24 cellular contexts compared by ENCODE assay signal in the genomic region with DNA sequence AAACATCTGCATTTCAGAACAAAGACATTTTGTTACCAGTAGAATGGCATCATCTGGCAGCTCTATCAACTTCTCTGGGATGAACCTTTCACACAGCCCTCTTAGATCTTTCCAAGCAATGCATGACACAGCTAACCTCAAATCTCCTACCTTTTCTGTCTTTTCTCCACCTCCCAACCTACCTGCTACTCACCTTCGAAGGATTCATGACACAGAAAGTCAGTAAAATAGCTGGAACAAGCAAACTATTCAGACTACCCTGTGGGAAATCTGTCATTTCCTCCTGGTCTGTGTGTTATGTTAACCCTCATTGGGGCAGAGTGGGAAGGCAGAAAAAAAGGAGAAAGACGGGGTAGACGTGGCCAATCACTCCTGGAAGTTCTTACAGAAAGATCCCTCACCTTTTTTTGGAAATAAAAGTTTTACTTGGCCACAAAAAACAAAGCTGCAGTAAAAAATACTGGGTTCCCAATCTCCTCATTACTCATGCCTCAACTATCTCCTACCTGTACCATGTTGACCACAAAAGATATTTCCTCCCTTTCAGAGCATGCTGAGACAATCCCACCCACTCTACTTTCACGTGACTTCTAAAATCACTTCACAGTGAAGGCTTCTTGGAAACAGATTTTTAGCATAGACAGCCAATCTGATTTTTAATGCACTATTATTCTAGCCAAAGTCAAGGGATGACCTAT.
DNase-seq lines count a peak whose midpoint lies in the region; ATAC-seq, FAIRE-seq and TF ChIP-seq lines count a peak whose summit lies in the region.
"Had no signal": no experiment of that assay in that cellular context is flagged by ENCODE, and none has a peak within 500 bp of the region (broad histone marks: within the 10 kb centered on the region; RNA-seq: fewer than 3 reads in every experiment).

No MANE protein-coding gene starts in this region.

- TF ChIP-seq POLR2A in H1 (IDR thresholded peaks at IDR 0.05; ENCODE audit: control extremely low read depth in 1 of 2, low read depth in 2 of 2, low read length in 2 of 2) = no peak

- no peak for FAIRE-seq in H1 (lab: Jason Lieb, UNC)
- FAIRE-seq: endometrium had no signal

- 0 out of 2 replicates have a peak overlapping the region, but pooled peaks have one; percentile 9 for H2AFZ ChIP-seq in H1 (ENCODE audit: low read length)
- no peak overlapping the region for H2AFZ ChIP-seq in smooth muscle cell (ENCODE audit: low read depth)
- H2AFZ ChIP-seq: GM23248 had no signal

- H2BK20ac ChIP-seq in H1 (ENCODE audit: low read length) = no peak overlapping the region

- H3K4me3 ChIP-seq in H1 (ENCODE audit: extremely low read depth in 1 of 4, insufficient read depth in 2 of 4, low read depth in 3 of 4, low read length in 4 of 4) (no peak overlapping the region), smooth muscle cell (no peak overlapping the region)
- H3K4me3 ChIP-seq: GM23248, left lung, prostate gland, sigmoid colon, thoracic aorta had no signal

- H3K27me3 Mint-ChIP-seq in activated CD8-positive, alpha-beta T cell treated with anti-CD3 and anti-CD28 coated beads for 36 hours = peaks cover 20% of the 10 kb centered on the region
- H3K27me3 Mint-ChIP-seq in activated CD8-positive, alpha-beta T cell treated with anti-CD3 and anti-CD28 coated beads, Interleukin-2, amount 10 ng/mL, durations not matched to agents 7 days and 5 days (ENCODE audit: low read depth) = no peaks in the 10 kb centered on the region

- no peaks in the 10 kb centered on the region; a peak in 1 of 7 replicates for H3K4me1 ChIP-seq in H1 (replicated peaks in 1 of 4; ENCODE audit: control insufficient read depth in 3 of 4, insufficient read depth in 4 of 4, low read length in 3 of 4)
- H3K4me1 ChIP-seq in smooth muscle cell (ENCODE audit: low read depth) = peaks cover 33% of the 10 kb centered on the region
- H3K4me1 ChIP-seq: left lung, prostate gland, sigmoid colon had no signal

- no peak overlapping the region for H2AK5ac ChIP-seq in H1 (ENCODE audit: low read depth, low read length)

- no peak overlapping the region for H4K5ac ChIP-seq in H1 (ENCODE audit: insufficient read length, low read depth, low read length)

- H4K91ac ChIP-seq in H1 (replicated peaks; ENCODE audit: insufficient read length, low read length) = no peak overlapping the region

- no peaks in the 10 kb centered on the region for H3F3A ChIP-seq in smooth muscle cell (ENCODE audit: low read depth)

- H3K27ac Mint-ChIP-seq in activated CD8-positive, alpha-beta T cell treated with anti-CD3 and anti-CD28 coated beads for 36 hours = no peak overlapping the region
- H3K27ac Mint-ChIP-seq in activated CD8-positive, alpha-beta T cell treated with anti-CD3 and anti-CD28 coated beads, Interleukin-2, amount 10 ng/mL, durations not matched to agents 7 days and 5 days = no peak overlapping the region
- H3K27ac Mint-ChIP-seq: activated naive CD4-positive, alpha-beta T cell treated with anti-CD3 and anti-CD28 coated beads, Interleukin-2, amount 50 U/mL, for 24 hours; CD14-positive monocyte; immature natural killer cell had no signal

- H3K18ac ChIP-seq in H1 (ENCODE audit: extremely low read depth, low read length) = no peak overlapping the region

- no peaks in the 10 kb centered on the region for H3K23me2 ChIP-seq in H1 (ENCODE audit: low read depth, low read length)

- H3K36me3 Mint-ChIP-seq in activated CD8-positive, alpha-beta T cell treated with anti-CD3 and anti-CD28 coated beads for 36 hours (ENCODE audit: low read depth) = no peaks in the 10 kb centered on the region
- no peaks in the 10 kb centered on the region for H3K36me3 Mint-ChIP-seq in activated CD8-positive, alpha-beta T cell treated with anti-CD3 and anti-CD28 coated beads, Interleukin-2, amount 10 ng/mL, durations not matched to agents 7 days and 5 days (ENCODE audit: low read depth)
- H3K36me3 Mint-ChIP-seq: activated naive CD4-positive, alpha-beta T cell treated with anti-CD3 and anti-CD28 coated beads, Interleukin-2, amount 50 U/mL, for 24 hours; CD14-positive monocyte; immature natural killer cell had no signal

- WGBS in H1 (ENCODE audit: extremely low coverage in 1 of 2, insufficient coverage in 1 of 2, insufficient read length in 1 of 2, insufficient replicate concordance in 2 of 2, low coverage in 1 of 2, low lambda C conversion rate in 2 of 2, missing lambda C conversion rate in 1 of 2), 2 experiments = 85% methylated on average over 4 of the region's 4 CpGs; no CpG with 5 or more reads in 1 of the 2 experiments
- 65% methylated on average over 4 of the region's 4 CpGs for WGBS in smooth muscle cell (ENCODE audit: low lambda C conversion rate)

- no peak for TF ChIP-seq EP300 in H1 (IDR thresholded peaks at IDR 0.05; ENCODE audit: borderline replicate concordance in 1 of 2, low read depth in 2 of 2, low read length in 2 of 2)

- no peak overlapping the region for H3K56ac ChIP-seq in H1 (replicated peaks; ENCODE audit: insufficient read length, low read depth, low read length)

- H3K27ac ChIP-seq in H1 (ENCODE audit: low read depth, low read length) (no peak overlapping the region), smooth muscle cell (ENCODE audit: low read depth) (peak overlapping the region; percentile 80)
- H3K27ac ChIP-seq: GM23248, left lung, prostate gland, sigmoid colon, thoracic aorta had no signal

- no peak overlapping the region for H2BK15ac ChIP-seq in H1 (ENCODE audit: low read length)

- no peaks in the 10 kb centered on the region for H3K9me3 ChIP-seq in H1 (ENCODE audit: insufficient read depth in 2 of 2, low read depth in 1 of 2, low read length in 1 of 2)
- H3K9me3 ChIP-seq in smooth muscle cell (replicated peaks; ENCODE audit: low read depth) = no peaks in the 10 kb centered on the region
- H3K9me3 ChIP-seq: left lung, prostate gland, sigmoid colon, thoracic aorta had no signal

- H3K36me3 ChIP-seq in H1 (ENCODE audit: control insufficient read depth in 2 of 4, insufficient read depth in 4 of 4, low read length in 3 of 4) = no peaks in the 10 kb centered on the region
- no peaks in the 10 kb centered on the region for H3K36me3 ChIP-seq in smooth muscle cell (ENCODE audit: low read depth)
- H3K36me3 ChIP-seq: left lung, prostate gland, sigmoid colon, thoracic aorta had no signal

- TF ChIP-seq RAD21 in H1 (IDR thresholded peaks at IDR 0.05 in 1 of 2, conservative IDR thresholded peaks at IDR 0.05 in 1 of 2; ENCODE audit: low read depth in 2 of 2, low read length in 2 of 2) = no peak

- no peak for TF ChIP-seq CTCF in activated CD8-positive, alpha-beta T cell treated with anti-CD3 and anti-CD28 coated beads for 36 hours (IDR thresholded peaks at IDR 0.05)
- TF ChIP-seq CTCF in H1 (IDR thresholded peaks at IDR 0.05; ENCODE audit: control extremely low read depth in 1 of 3, insufficient read depth in 1 of 3, low read depth in 1 of 3, low read length in 3 of 3) = no peak
- no peak for TF ChIP-seq CTCF in smooth muscle cell (IDR thresholded peaks at IDR 0.05; ENCODE audit: borderline replicate concordance, insufficient read depth, poor library complexity, severe bottlenecking)

- H2BK12ac ChIP-seq in H1 (ENCODE audit: low read depth, low read length) = no peak overlapping the region

- H3K79me2 ChIP-seq in H1 (ENCODE audit: control insufficient read depth in 1 of 2, insufficient read depth in 2 of 2, low read length in 2 of 2) (no peaks in the 10 kb centered on the region), smooth muscle cell (ENCODE audit: low read depth) (no peaks in the 10 kb centered on the region)

- no peaks in the 10 kb centered on the region for H3K9me3 Mint-ChIP-seq in activated CD8-positive, alpha-beta T cell treated with anti-CD3 and anti-CD28 coated beads for 36 hours
- H3K9me3 Mint-ChIP-seq in activated CD8-positive, alpha-beta T cell treated with anti-CD3 and anti-CD28 coated beads, Interleukin-2, amount 10 ng/mL, durations not matched to agents 7 days and 5 days (ENCODE audit: insufficient read depth) = no peaks in the 10 kb centered on the region
- H3K9me3 Mint-ChIP-seq: activated naive CD4-positive, alpha-beta T cell treated with anti-CD3 and anti-CD28 coated beads, Interleukin-2, amount 50 U/mL, for 24 hours; CD14-positive monocyte; immature natural killer cell had no signal

- no peak overlapping the region for H4K8ac ChIP-seq in H1 (ENCODE audit: extremely low read depth, insufficient read depth, low read length)

- ATAC-seq in activated CD8-positive, alpha-beta T cell treated with anti-CD3 and anti-CD28 coated beads for 36 hours = peak; percentile 66
- ATAC-seq in activated CD8-positive, alpha-beta T cell treated with anti-CD3 and anti-CD28 coated beads, Interleukin-2, amount 10 ng/mL, durations not matched to agents 7 days and 5 days = no peak
- ATAC-seq: left lung had no signal

- H3K4ac ChIP-seq in H1 (replicated peaks; ENCODE audit: insufficient read length, low read depth, low read length) = no peak overlapping the region

- no peak overlapping the region for H2BK120ac ChIP-seq in H1 (replicated peaks; ENCODE audit: low read depth, low read length)

- H4K20me1 ChIP-seq in H1 (replicated peaks in 1 of 2; ENCODE audit: control insufficient read depth in 1 of 2, insufficient read depth in 2 of 2, low read length in 2 of 2) (no peaks in the 10 kb centered on the region), smooth muscle cell (ENCODE audit: low read depth) (no peaks in the 10 kb centered on the region)

- DNase-seq in activated CD8-positive, alpha-beta T cell treated with anti-CD3 and anti-CD28 coated beads for 36 hours = no peak
- no peak for DNase-seq in activated CD8-positive, alpha-beta T cell treated with anti-CD3 and anti-CD28 coated beads, Interleukin-2, amount 10 ng/mL, durations not matched to agents 7 days and 5 days
- peak; percentile 49 for DNase-seq in NCI-H69 (lab: John Stamatoyannopoulos, UW)
- DNase-seq in H1 (ENCODE audit: low read depth in 1 of 2, low spot score in 2 of 2) = no peak
- DNase-seq in smooth muscle cell (lab: John Stamatoyannopoulos, UW; ENCODE audit: unreplicated experiment) = no peak
- no peak for DNase-seq in NCI-H510A (lab: John Stamatoyannopoulos, UW)
- no peak for DNase-seq in DMS79 treated with DMSO at 0.1 percent for 48 hours (lab: John Stamatoyannopoulos, UW)
- DNase-seq in activated CD4-positive, alpha-beta T cell treated with anti-CD3 and anti-CD28 coated beads, Interleukin-2, amount 50 U/mL, for 4 hours = no peak
- DNase-seq: 8988T; cerebellar nuclear complex; DND-41; GM23248; hypothalamus; immature natural killer cell; left lung; nucleus accumbens; RPMI8226; sigmoid colon; stimulated activated naive CD4-positive, alpha-beta T cell had no signal

- H3K79me1 ChIP-seq in H1 (ENCODE audit: low read depth, low read length) = no peaks in the 10 kb centered on the region

- H3K4me3 Mint-ChIP-seq in activated CD8-positive, alpha-beta T cell treated with anti-CD3 and anti-CD28 coated beads for 36 hours = no peak overlapping the region
- no peak overlapping the region for H3K4me3 Mint-ChIP-seq in activated CD8-positive, alpha-beta T cell treated with anti-CD3 and anti-CD28 coated beads, Interleukin-2, amount 10 ng/mL, durations not matched to agents 7 days and 5 days
- H3K4me3 Mint-ChIP-seq: activated naive CD4-positive, alpha-beta T cell treated with anti-CD3 and anti-CD28 coated beads, Interleukin-2, amount 50 U/mL, for 24 hours; CD14-positive monocyte; immature natural killer cell had no signal

- intact Hi-C loops in activated CD8-positive, alpha-beta T cell treated with anti-CD3 and anti-CD28 coated beads for 36 hours (cut with micrococcal nuclease) = no loop called here

- H3K4me2 ChIP-seq in H1 (ENCODE audit: insufficient read depth in 1 of 2, low read depth in 2 of 2, low read length in 2 of 2) (no peak overlapping the region), smooth muscle cell (no peak overlapping the region)

- no peak overlapping the region for H3K14ac ChIP-seq in H1 (ENCODE audit: insufficient read length)

- CTCF ChIA-PET in activated CD8-positive, alpha-beta T cell treated with anti-CD3 and anti-CD28 coated beads for 36 hours (lab: Charles Lee) = no interaction called here
- CTCF ChIA-PET in activated CD8-positive, alpha-beta T cell treated with anti-CD3 and anti-CD28 coated beads, Interleukin-2, amount 10 ng/mL, durations not matched to agents 7 days and 5 days (lab: Charles Lee) = no interaction called here
- CTCF ChIA-PET in H1 (lab: Charles Lee; ENCODE audit: partially characterized antibody) = interaction anchor here (0.7 to 1.0 kb wide), 3 partner anchors 14 to 169 kb away, joined by 3 read pairs; no protein-coding TSS in a partner anchor

- H3K9ac ChIP-seq in H1 (replicated peaks in 1 of 4; ENCODE audit: extremely low read depth in 1 of 4, low read depth in 3 of 4, low read length in 3 of 4) (no peak overlapping the region), smooth muscle cell (ENCODE audit: low read depth) (no peak overlapping the region)
- H3K9ac ChIP-seq: GM23248 had no signal

- POLR2A ChIA-PET in activated CD8-positive, alpha-beta T cell treated with anti-CD3 and anti-CD28 coated beads for 36 hours (lab: Charles Lee) = no interaction called here
- POLR2A ChIA-PET in activated CD8-positive, alpha-beta T cell treated with anti-CD3 and anti-CD28 coated beads, Interleukin-2, amount 10 ng/mL, durations not matched to agents 7 days and 5 days (lab: Charles Lee) = interaction anchor here (0.9 kb wide), 1 partner anchor 22 kb away, joined by 3 read pairs; no protein-coding TSS in a partner anchor
- POLR2A ChIA-PET in H1 (lab: Charles Lee; ENCODE audit: partially characterized antibody) = no interaction called here

- H3K4me1 Mint-ChIP-seq in activated CD8-positive, alpha-beta T cell treated with anti-CD3 and anti-CD28 coated beads for 36 hours (ENCODE audit: low read depth) = peaks cover 9% of the 10 kb centered on the region
- H3K4me1 Mint-ChIP-seq in activated CD8-positive, alpha-beta T cell treated with anti-CD3 and anti-CD28 coated beads, Interleukin-2, amount 10 ng/mL, durations not matched to agents 7 days and 5 days (ENCODE audit: low read depth) = peaks cover 4% of the 10 kb centered on the region
- H3K4me1 Mint-ChIP-seq: activated naive CD4-positive, alpha-beta T cell treated with anti-CD3 and anti-CD28 coated beads, Interleukin-2, amount 50 U/mL, for 24 hours; CD14-positive monocyte; immature natural killer cell had no signal

- H3K27me3 ChIP-seq in H1 (replicated peaks in 1 of 4; ENCODE audit: control insufficient read depth in 3 of 4, extremely low read depth in 1 of 4, insufficient read depth in 3 of 4, low read length in 3 of 4) (no peaks in the 10 kb centered on the region), smooth muscle cell (ENCODE audit: low read depth) (no peaks in the 10 kb centered on the region)
- H3K27me3 ChIP-seq: left lung, sigmoid colon had no signal

- H2BK5ac ChIP-seq in H1 (ENCODE audit: low read depth, low read length) = no peak overlapping the region

- no peak overlapping the region for H3K23ac ChIP-seq in H1 (ENCODE audit: insufficient read length)
